Comparison of ENCODE assay signal across 13 cellular contexts in the genomic region with DNA sequence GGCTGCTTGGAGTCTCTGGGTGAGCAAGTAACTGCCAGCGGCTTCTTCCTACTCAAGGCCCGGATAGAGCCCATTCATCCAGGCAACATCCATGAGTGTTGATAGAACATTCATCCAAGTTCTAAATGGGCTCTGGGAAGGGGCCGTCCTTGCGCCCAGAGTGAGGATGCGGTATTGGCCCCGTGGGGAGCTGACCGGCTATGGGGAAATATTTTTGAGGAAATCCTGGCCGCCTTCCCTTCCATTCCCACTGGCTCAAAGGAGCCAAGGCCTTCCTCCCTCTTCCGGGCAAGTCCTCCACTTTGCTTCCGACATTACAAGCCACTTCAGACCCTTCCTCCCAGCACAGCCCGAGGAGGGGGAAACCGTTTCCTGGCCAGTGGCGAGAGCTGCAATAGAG. TPM values are rescaled to one million over a fixed set of nuclear protein-coding genes. Genes with fewer than 3 reads are reported as not detected.
DNase-seq lines count a peak whose midpoint lies in the region; ATAC-seq and TF ChIP-seq lines count a peak whose summit lies in the region.
"Had no signal": no experiment of that assay in that cellular context is flagged by ENCODE, and none has a peak within 500 bp of the region (broad histone marks: within the 10 kb centered on the region; RNA-seq: fewer than 3 reads in every experiment).

No MANE protein-coding gene starts in this region.

- H3K4me3 Mint-ChIP-seq in activated naive CD8-positive, alpha-beta T cell treated with anti-CD3 and anti-CD28 coated beads, Interleukin-2, amount 10 ng/mL, durations not matched to agents 7 days and 5 days: no peak overlapping the region
- no peak overlapping the region for H3K4me3 Mint-ChIP-seq in activated naive CD8-positive, alpha-beta T cell treated with anti-CD3 and anti-CD28 coated beads for 36 hours
- no peak overlapping the region for H3K4me3 Mint-ChIP-seq in osteocyte (ENCODE audit: unreplicated experiment)
- no peak overlapping the region for H3K4me3 Mint-ChIP-seq in T-helper 17 cell

- H3K4me1 Mint-ChIP-seq in activated naive CD8-positive, alpha-beta T cell treated with anti-CD3 and anti-CD28 coated beads, Interleukin-2, amount 10 ng/mL, durations not matched to agents 7 days and 5 days: peaks cover 6% of the 10 kb centered on the region
- H3K4me1 Mint-ChIP-seq in activated naive CD8-positive, alpha-beta T cell treated with anti-CD3 and anti-CD28 coated beads for 36 hours: peaks cover 9% of the 10 kb centered on the region
- H3K4me1 Mint-ChIP-seq in osteocyte (ENCODE audit: unreplicated experiment) (peaks cover 16% of the 10 kb centered on the region), T-helper 17 cell (peaks cover 4% of the 10 kb centered on the region)

- peaks cover 22% of the 10 kb centered on the region for H3K27me3 Mint-ChIP-seq in activated naive CD8-positive, alpha-beta T cell treated with anti-CD3 and anti-CD28 coated beads, Interleukin-2, amount 10 ng/mL, durations not matched to agents 7 days and 5 days
- peaks cover 5% of the 10 kb centered on the region for H3K27me3 Mint-ChIP-seq in activated naive CD8-positive, alpha-beta T cell treated with anti-CD3 and anti-CD28 coated beads for 36 hours
- H3K27me3 Mint-ChIP-seq in osteocyte (ENCODE audit: unreplicated experiment): no peaks in the 10 kb centered on the region
- peaks cover 13% of the 10 kb centered on the region for H3K27me3 Mint-ChIP-seq in T-helper 17 cell

- H3K27me3 ChIP-seq in foreskin keratinocyte (peaks cover 41% of the 10 kb centered on the region), aorta (ENCODE audit: control insufficient read depth in 1 of 2, insufficient read depth in 2 of 2, low read length in 1 of 2) (no peaks in the 10 kb centered on the region)
- H3K27me3 ChIP-seq: Peyer's patch had no signal

- intact Hi-C loops in aorta (cut with DNase I): loop anchor here in 1 of 2 donors (5.0 kb wide), 1 partner anchor 74 kb away; a partner anchor contains a TSS

- H3K4me3 ChIP-seq in aorta (ENCODE audit: low read length in 2 of 2): no peak overlapping the region
- H3K4me3 ChIP-seq: HAP-1, Peyer's patch had no signal

- POLR2A ChIA-PET in activated naive CD8-positive, alpha-beta T cell treated with anti-CD3 and anti-CD28 coated beads, Interleukin-2, amount 10 ng/mL, durations not matched to agents 7 days and 5 days (lab: Charles Lee): no interaction called here

- H3K9me3 ChIP-seq in aorta (ENCODE audit: control insufficient read depth, low read length) (no peaks in the 10 kb centered on the region), T-helper 17 cell (ENCODE audit: control insufficient read depth, low read length, poor library complexity, severe bottlenecking) (no peaks in the 10 kb centered on the region)
- H3K9me3 ChIP-seq: Caco-2, HAP-1, Peyer's patch had no signal

- no peaks in the 10 kb centered on the region for H3K36me3 Mint-ChIP-seq in activated naive CD8-positive, alpha-beta T cell treated with anti-CD3 and anti-CD28 coated beads, Interleukin-2, amount 10 ng/mL, durations not matched to agents 7 days and 5 days
- H3K36me3 Mint-ChIP-seq in activated naive CD8-positive, alpha-beta T cell treated with anti-CD3 and anti-CD28 coated beads for 36 hours: no peaks in the 10 kb centered on the region
- H3K36me3 Mint-ChIP-seq in osteocyte (ENCODE audit: unreplicated experiment) (no peaks in the 10 kb centered on the region), T-helper 17 cell (ENCODE audit: low read depth) (no peaks in the 10 kb centered on the region)

- H3K27ac Mint-ChIP-seq in activated naive CD8-positive, alpha-beta T cell treated with anti-CD3 and anti-CD28 coated beads, Interleukin-2, amount 10 ng/mL, durations not matched to agents 7 days and 5 days: no peak overlapping the region
- no peak overlapping the region for H3K27ac Mint-ChIP-seq in activated naive CD8-positive, alpha-beta T cell treated with anti-CD3 and anti-CD28 coated beads for 36 hours
- H3K27ac Mint-ChIP-seq in osteocyte (ENCODE audit: unreplicated experiment) (peak overlapping the region; percentile 56), T-helper 17 cell (no peak overlapping the region)

- DNase-seq in activated naive CD8-positive, alpha-beta T cell treated with anti-CD3 and anti-CD28 coated beads, Interleukin-2, amount 10 ng/mL, durations not matched to agents 7 days and 5 days: peak; percentile 10
- DNase-seq in activated naive CD8-positive, alpha-beta T cell treated with anti-CD3 and anti-CD28 coated beads for 36 hours: no peak
- no peak for DNase-seq in foreskin keratinocyte
- DNase-seq in osteocyte (ENCODE audit: extremely low spot score, unreplicated experiment): no peak
- peak in 1 of 2 donors; percentile 53 for DNase-seq in aorta
- no peak for DNase-seq in RPMI8226
- DNase-seq in HuH-7.5 (ENCODE audit: low spot score): no peak
- DNase-seq in T-helper 17 cell: no peak
- DNase-seq: Caco-2, NCI-H524 had no signal

- H3K27ac ChIP-seq in foreskin keratinocyte: no peak overlapping the region
- peak overlapping the region; percentile 60 to 68 for H3K27ac ChIP-seq in aorta (ENCODE audit: low read depth in 1 of 2, low read length in 2 of 2)
- H3K27ac ChIP-seq: C4-2B had no signal

- ATAC-seq in activated naive CD8-positive, alpha-beta T cell treated with anti-CD3 and anti-CD28 coated beads, Interleukin-2, amount 10 ng/mL, durations not matched to agents 7 days and 5 days (ENCODE audit: low read depth): no peak
- ATAC-seq in foreskin keratinocyte (peak; percentile 19), aorta (ENCODE audit: low FRiP score) (no peak), T-helper 17 cell (no peak)

- WGBS in aorta, 2 donors: 95 to 96% methylated on average over 13 of the region's 13 CpGs

- no peaks in the 10 kb centered on the region for H3K9me3 Mint-ChIP-seq in activated naive CD8-positive, alpha-beta T cell treated with anti-CD3 and anti-CD28 coated beads, Interleukin-2, amount 10 ng/mL, durations not matched to agents 7 days and 5 days
- no peaks in the 10 kb centered on the region for H3K9me3 Mint-ChIP-seq in activated naive CD8-positive, alpha-beta T cell treated with anti-CD3 and anti-CD28 coated beads for 36 hours
- peaks cover 4% of the 10 kb centered on the region for H3K9me3 Mint-ChIP-seq in osteocyte (ENCODE audit: unreplicated experiment)

- no peak for TF ChIP-seq CTCF in foreskin keratinocyte (conservative IDR thresholded peaks at IDR 0.05)
- TF ChIP-seq CTCF in osteocyte (IDR thresholded peaks at IDR 0.05): no peak

- no peaks in the 10 kb centered on the region for H3K36me3 ChIP-seq in aorta (ENCODE audit: control insufficient read depth in 1 of 2, insufficient read depth in 2 of 2, low read length in 1 of 2)
- H3K36me3 ChIP-seq: HAP-1, Peyer's patch had no signal

- H3K4me1 ChIP-seq in foreskin keratinocyte (no peaks in the 10 kb centered on the region), aorta (ENCODE audit: control insufficient read depth in 1 of 2, insufficient read depth in 2 of 2, low read length in 2 of 2) (no peaks in the 10 kb centered on the region)
- H3K4me1 ChIP-seq: HAP-1 had no signal

RNA-seq across cellular contexts. Expression of a gene that starts 37.7 kb away (rescaled TPM):
- total RNA-seq in activated naive CD8-positive, alpha-beta T cell treated with anti-CD3 and anti-CD28 coated beads, Interleukin-2, amount 10 ng/mL, durations not matched to agents 7 days and 5 days: 1 to 10 TPM; 4.0 to 4.9 TPM
- under 1 TPM; 0.96 to 0.99 TPM for total RNA-seq in activated naive CD8-positive, alpha-beta T cell treated with anti-CD3 and anti-CD28 coated beads for 36 hours
- total RNA-seq in foreskin keratinocyte (not detected in 2 replicates), osteocyte (2.4 and 2.9 TPM in 2 replicates), aorta (1 to 10 TPM; 2.1 to 3.5 TPM), T-helper 17 cell (10 to 100 TPM; 18.6 to 22.6 TPM)
- polyA plus RNA-seq in foreskin keratinocyte (0.02 TPM in 1 of 2 replicates, not detected in the other), aorta (under 1 TPM; 0.13 to 0.43 TPM)
- total RNA-seq: Caco-2 had no signal
